1 cellular context compared by ENCODE assay signal in the genomic region with DNA sequence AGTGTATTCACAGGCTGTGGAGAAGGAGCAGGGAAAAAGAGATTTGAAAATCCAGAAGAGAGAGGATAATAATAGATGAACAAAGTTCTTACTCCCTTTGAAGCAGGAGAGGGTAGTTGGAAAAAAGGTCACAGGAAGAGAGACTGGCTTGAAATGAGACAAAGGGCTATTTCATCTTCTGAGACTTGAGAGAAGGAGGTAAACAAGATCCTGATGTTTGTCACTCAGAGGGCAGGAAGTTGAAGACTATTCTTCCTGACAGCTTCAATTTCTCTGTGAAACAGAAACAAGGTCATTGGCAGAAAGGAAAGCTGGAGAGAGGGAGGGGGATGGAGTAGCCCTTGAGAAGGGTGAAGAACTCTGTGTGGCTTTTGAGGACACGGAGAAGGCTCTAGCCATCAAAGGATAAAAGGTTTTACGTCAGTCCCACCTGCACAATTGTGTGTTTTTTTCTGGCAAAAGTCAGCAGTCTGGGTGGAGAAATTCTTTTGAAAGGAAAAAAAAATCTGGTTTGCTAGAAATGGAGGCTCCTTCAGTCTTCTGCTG.
TF ChIP-seq lines count a peak whose summit lies in the region.

No MANE protein-coding gene starts in this region.

TF ChIP-seq in GM23338, 12 proteins besides CTCF, POLR2A, EP300 and RAD21 (continued from another document):
- TF ChIP-seq, protein P1, sequence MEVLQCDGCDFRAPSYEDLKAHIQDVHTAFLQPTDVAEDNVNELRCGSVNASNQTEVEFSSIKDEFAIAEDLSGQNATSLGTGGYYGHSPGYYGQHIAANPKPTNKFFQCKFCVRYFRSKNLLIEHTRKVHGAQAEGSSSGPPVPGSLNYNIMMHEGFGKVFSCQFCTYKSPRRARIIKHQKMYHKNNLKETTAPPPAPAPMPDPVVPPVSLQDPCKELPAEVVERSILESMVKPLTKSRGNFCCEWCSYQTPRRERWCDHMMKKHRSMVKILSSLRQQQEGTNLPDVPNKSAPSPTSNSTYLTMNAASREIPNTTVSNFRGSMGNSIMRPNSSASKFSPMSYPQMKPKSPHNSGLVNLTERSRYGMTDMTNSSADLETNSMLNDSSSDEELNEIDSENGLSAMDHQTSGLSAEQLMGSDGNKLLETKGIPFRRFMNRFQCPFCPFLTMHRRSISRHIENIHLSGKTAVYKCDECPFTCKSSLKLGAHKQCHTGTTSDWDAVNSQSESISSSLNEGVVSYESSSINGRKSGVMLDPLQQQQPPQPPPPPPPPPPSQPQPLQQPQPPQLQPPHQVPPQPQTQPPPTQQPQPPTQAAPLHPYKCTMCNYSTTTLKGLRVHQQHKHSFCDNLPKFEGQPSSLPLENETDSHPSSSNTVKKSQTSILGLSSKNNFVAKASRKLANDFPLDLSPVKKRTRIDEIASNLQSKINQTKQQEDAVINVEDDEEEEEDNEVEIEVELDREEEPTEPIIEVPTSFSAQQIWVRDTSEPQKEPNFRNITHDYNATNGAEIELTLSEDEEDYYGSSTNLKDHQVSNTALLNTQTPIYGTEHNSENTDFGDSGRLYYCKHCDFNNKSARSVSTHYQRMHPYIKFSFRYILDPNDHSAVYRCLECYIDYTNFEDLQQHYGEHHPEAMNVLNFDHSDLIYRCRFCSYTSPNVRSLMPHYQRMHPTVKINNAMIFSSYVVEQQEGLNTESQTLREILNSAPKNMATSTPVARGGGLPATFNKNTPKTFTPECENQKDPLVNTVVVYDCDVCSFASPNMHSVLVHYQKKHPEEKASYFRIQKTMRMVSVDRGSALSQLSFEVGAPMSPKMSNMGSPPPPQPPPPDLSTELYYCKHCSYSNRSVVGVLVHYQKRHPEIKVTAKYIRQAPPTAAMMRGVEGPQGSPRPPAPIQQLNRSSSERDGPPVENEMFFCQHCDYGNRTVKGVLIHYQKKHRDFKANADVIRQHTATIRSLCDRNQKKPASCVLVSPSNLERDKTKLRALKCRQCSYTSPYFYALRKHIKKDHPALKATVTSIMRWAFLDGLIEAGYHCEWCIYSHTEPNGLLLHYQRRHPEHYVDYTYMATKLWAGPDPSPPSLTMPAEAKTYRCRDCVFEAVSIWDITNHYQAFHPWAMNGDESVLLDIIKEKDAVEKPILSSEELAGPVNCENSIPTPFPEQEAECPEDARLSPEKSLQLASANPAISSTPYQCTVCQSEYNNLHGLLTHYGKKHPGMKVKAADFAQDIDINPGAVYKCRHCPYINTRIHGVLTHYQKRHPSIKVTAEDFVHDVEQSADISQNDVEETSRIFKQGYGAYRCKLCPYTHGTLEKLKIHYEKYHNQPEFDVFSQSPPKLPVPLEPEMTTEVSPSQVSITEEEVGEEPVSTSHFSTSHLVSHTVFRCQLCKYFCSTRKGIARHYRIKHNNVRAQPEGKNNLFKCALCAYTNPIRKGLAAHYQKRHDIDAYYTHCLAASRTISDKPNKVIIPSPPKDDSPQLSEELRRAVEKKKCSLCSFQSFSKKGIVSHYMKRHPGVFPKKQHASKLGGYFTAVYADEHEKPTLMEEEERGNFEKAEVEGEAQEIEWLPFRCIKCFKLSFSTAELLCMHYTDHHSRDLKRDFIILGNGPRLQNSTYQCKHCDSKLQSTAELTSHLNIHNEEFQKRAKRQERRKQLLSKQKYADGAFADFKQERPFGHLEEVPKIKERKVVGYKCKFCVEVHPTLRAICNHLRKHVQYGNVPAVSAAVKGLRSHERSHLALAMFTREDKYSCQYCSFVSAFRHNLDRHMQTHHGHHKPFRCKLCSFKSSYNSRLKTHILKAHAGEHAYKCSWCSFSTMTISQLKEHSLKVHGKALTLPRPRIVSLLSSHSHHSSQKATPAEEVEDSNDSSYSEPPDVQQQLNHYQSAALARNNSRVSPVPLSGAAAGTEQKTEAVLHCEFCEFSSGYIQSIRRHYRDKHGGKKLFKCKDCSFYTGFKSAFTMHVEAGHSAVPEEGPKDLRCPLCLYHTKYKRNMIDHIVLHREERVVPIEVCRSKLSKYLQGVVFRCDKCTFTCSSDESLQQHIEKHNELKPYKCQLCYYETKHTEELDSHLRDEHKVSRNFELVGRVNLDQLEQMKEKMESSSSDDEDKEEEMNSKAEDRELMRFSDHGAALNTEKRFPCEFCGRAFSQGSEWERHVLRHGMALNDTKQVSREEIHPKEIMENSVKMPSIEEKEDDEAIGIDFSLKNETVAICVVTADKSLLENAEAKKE (CRISPR knock-in tag; IDR thresholded peaks at IDR 0.05) = no peak
- TF ChIP-seq EZH2 (IDR thresholded peaks at IDR 0.05; ENCODE audit: low read depth, unreplicated experiment) (no peak), ZNF114 (CRISPR knock-in tag; IDR thresholded peaks at IDR 0.05) (no peak), JUNB (IDR thresholded peaks at IDR 0.05; ENCODE audit: unreplicated experiment) (no peak)
- TF ChIP-seq, protein P2, sequence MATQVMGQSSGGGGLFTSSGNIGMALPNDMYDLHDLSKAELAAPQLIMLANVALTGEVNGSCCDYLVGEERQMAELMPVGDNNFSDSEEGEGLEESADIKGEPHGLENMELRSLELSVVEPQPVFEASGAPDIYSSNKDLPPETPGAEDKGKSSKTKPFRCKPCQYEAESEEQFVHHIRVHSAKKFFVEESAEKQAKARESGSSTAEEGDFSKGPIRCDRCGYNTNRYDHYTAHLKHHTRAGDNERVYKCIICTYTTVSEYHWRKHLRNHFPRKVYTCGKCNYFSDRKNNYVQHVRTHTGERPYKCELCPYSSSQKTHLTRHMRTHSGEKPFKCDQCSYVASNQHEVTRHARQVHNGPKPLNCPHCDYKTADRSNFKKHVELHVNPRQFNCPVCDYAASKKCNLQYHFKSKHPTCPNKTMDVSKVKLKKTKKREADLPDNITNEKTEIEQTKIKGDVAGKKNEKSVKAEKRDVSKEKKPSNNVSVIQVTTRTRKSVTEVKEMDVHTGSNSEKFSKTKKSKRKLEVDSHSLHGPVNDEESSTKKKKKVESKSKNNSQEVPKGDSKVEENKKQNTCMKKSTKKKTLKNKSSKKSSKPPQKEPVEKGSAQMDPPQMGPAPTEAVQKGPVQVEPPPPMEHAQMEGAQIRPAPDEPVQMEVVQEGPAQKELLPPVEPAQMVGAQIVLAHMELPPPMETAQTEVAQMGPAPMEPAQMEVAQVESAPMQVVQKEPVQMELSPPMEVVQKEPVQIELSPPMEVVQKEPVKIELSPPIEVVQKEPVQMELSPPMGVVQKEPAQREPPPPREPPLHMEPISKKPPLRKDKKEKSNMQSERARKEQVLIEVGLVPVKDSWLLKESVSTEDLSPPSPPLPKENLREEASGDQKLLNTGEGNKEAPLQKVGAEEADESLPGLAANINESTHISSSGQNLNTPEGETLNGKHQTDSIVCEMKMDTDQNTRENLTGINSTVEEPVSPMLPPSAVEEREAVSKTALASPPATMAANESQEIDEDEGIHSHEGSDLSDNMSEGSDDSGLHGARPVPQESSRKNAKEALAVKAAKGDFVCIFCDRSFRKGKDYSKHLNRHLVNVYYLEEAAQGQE (IDR thresholded peaks at IDR 0.05; ENCODE audit: unreplicated experiment) = no peak
